Comparison of ENCODE assay signal across 18 cellular contexts in genomic region chr21:45139473-45139872, GRCh38.
"Had no signal": no experiment of that assay in that cellular context is flagged by ENCODE, and none has a peak within 500 bp of the region (broad histone marks: within the 10 kb centered on the region; RNA-seq: fewer than 3 reads in every experiment).

No MANE protein-coding gene starts in this region.

- H3K36me3 ChIP-seq: cardiac muscle cell had no signal

- H3K4me3 Mint-ChIP-seq: activated B cell treated with CpG ODN at 0.5 μM for 24 hours; activated naive CD8-positive, alpha-beta T cell; activated T-cell treated with anti-CD3 and anti-CD28 coated beads, Interleukin-2, amount 50 U/mL, for 72 hours; natural killer cell treated with Interleukin-12 subunit alpha and Interleukin-12 subunit beta and Interleukin-15 and Interleukin-18, amount 100 ng/mL, for 72 hours had no signal

- H3K27me3 ChIP-seq: cardiac muscle cell, dorsolateral prefrontal cortex, foreskin keratinocyte, tibial nerve had no signal

- DNase-seq: activated B cell treated with CpG ODN at 0.5 μM for 24 hours; activated CD4-positive, alpha-beta T cell treated with anti-CD3 and anti-CD28 coated beads for 4 hours; activated CD8-positive, alpha-beta memory T cell treated with anti-CD3 and anti-CD28 coated beads, Interleukin-2, amount 50 U/mL, for 4 hours; activated gamma-delta T cell; activated T-cell treated with anti-CD3 and anti-CD28 coated beads, Interleukin-2, amount 50 U/mL, for 72 hours; dorsolateral prefrontal cortex; foreskin keratinocyte; hippocampal formation; left cardiac atrium; lower lobe of right lung; retina; SW 1271; T-helper 9 cell had no signal

- H3K27ac Mint-ChIP-seq: activated B cell treated with CpG ODN at 0.5 μM for 24 hours; activated naive CD8-positive, alpha-beta T cell; activated T-cell treated with anti-CD3 and anti-CD28 coated beads, Interleukin-2, amount 50 U/mL, for 72 hours; natural killer cell treated with Interleukin-12 subunit alpha and Interleukin-12 subunit beta and Interleukin-15 and Interleukin-18, amount 100 ng/mL, for 72 hours had no signal

- H3K27ac ChIP-seq: cardiac muscle cell, dorsolateral prefrontal cortex, epithelial cell of prostate, foreskin keratinocyte, lower lobe of right lung, tibial nerve had no signal

- H3K36me3 Mint-ChIP-seq: natural killer cell treated with Interleukin-12 subunit alpha and Interleukin-12 subunit beta and Interleukin-15 and Interleukin-18, amount 100 ng/mL, for 72 hours had no signal

- H3K4me3 ChIP-seq: cardiac muscle cell, dorsolateral prefrontal cortex, lower lobe of right lung, tibial nerve had no signal

- H3K9me3 ChIP-seq: lower lobe of right lung, tibial nerve had no signal

- H3K27me3 Mint-ChIP-seq: activated B cell treated with CpG ODN at 0.5 μM for 24 hours; activated naive CD8-positive, alpha-beta T cell; natural killer cell treated with Interleukin-12 subunit alpha and Interleukin-12 subunit beta and Interleukin-15 and Interleukin-18, amount 100 ng/mL, for 72 hours had no signal

- H3K9me3 Mint-ChIP-seq: activated B cell treated with CpG ODN at 0.5 μM for 24 hours; activated T-cell treated with anti-CD3 and anti-CD28 coated beads, Interleukin-2, amount 50 U/mL, for 72 hours; natural killer cell treated with Interleukin-12 subunit alpha and Interleukin-12 subunit beta and Interleukin-15 and Interleukin-18, amount 100 ng/mL, for 72 hours had no signal
